18 cellular contexts compared by ENCODE assay signal in genomic region chr4:42644897-42645296, GRCh38. TPM values are rescaled to one million over a fixed set of nuclear protein-coding genes. Genes with fewer than 3 reads are reported as not detected.
DNase-seq lines count a peak whose midpoint lies in the region; ATAC-seq and TF ChIP-seq lines count a peak whose summit lies in the region.
"Had no signal": no experiment of that assay in that cellular context is flagged by ENCODE, and none has a peak within 500 bp of the region (broad histone marks: within the 10 kb centered on the region; RNA-seq: fewer than 3 reads in every experiment).

No MANE protein-coding gene starts in this region.

- H3K27ac ChIP-seq in OCI-LY7 (ENCODE audit: low read depth, low read length, poor library complexity, severe bottlenecking), result peak overlapping the region; percentile 99
- H3K27ac ChIP-seq: Peyer's patch, SK-N-MC had no signal

- CTCF ChIA-PET in OCI-LY7 (lab: Charles Lee; ENCODE audit: unreplicated experiment), result interaction anchor here (2.0 kb wide), 1 partner anchor 12 kb away, joined by 9 read pairs; the partner anchor contains the start of gene ATP8A1

- peaks cover 4% of the 10 kb centered on the region; the same call in 1 of the 2 replicates for H3K9me3 ChIP-seq in OCI-LY7 (ENCODE audit: low read length)
- H3K9me3 ChIP-seq: Peyer's patch had no signal

- no peaks in the 10 kb centered on the region for H4K20me1 ChIP-seq in OCI-LY7 (ENCODE audit: insufficient read depth, low read length)

- peaks cover 45% of the 10 kb centered on the region for H3K4me1 Mint-ChIP-seq in memory B cell

- H3K9me3 Mint-ChIP-seq in memory B cell, result no peaks in the 10 kb centered on the region

- TF ChIP-seq CTCF in GM12865 (IDR thresholded peaks at IDR 0.05; ENCODE audit: insufficient read depth, low read depth, low read length, missing control alignments) (no peak), OCI-LY7 (conservative IDR thresholded peaks at IDR 0.05; ENCODE audit: low read length) (no peak)

- peaks cover 100% of the 10 kb centered on the region for H3K79me2 ChIP-seq in OCI-LY7 (ENCODE audit: insufficient read depth, low read depth, low read length)

- ATAC-seq in memory B cell (ENCODE audit: low read depth) (no peak), HG02763 (IDR thresholded peaks at IDR 0.05; ENCODE audit: unreplicated experiment) (no peak)
- ATAC-seq: HepG2 had no signal

- peak overlapping the region; percentile 97 for H3K27ac Mint-ChIP-seq in memory B cell

- H3K4me1 ChIP-seq in OCI-LY7 (ENCODE audit: insufficient read depth, low read length, poor library complexity, severe bottlenecking), result peaks cover 98% of the 10 kb centered on the region

- BruUV-seq in OCI-LY7 (replicated peaks; lab: Mats Ljungman, UMichigan), result no TSS peak

- H3K36me3 ChIP-seq in OCI-LY7 (ENCODE audit: insufficient read depth, low read length) (peaks cover 19% of the 10 kb centered on the region), H7 (replicated peaks; ENCODE audit: control insufficient read depth, insufficient read depth, low read length) (no peaks in the 10 kb centered on the region)
- H3K36me3 ChIP-seq: Peyer's patch had no signal

- H3K27me3 ChIP-seq in H7 (ENCODE audit: control insufficient read depth, insufficient read depth, low read length), result no peaks in the 10 kb centered on the region
- H3K27me3 ChIP-seq: Peyer's patch had no signal

- no peak for DNase-seq in GM12865 (ENCODE audit: low read depth)
- no peak for DNase-seq in OCI-LY7 (ENCODE audit: low spot score)
- no peak for DNase-seq in memory B cell (ENCODE audit: low spot score in 2 of 2)
- peak; percentile 35 for DNase-seq in superior temporal gyrus (ENCODE audit: extremely low spot score)
- DNase-seq in NCI-H187 (lab: John Stamatoyannopoulos, UW), result no peak
- no peak for DNase-seq in H7
- DNase-seq: ACHN, COR-L47, KG1, MV-4-11, NCI-H187 treated with DMSO at 0.1 percent for 48 hours, NCI-H226, NCI-H524, Peyer's patch, SHP77 had no signal

- peak overlapping the region; percentile 1; the same call in 1 of the 2 replicates for H3K4me3 ChIP-seq in GM12865 (ENCODE audit: low read depth, low read length)
- peak overlapping the region; percentile 65 for H3K4me3 ChIP-seq in OCI-LY7 (ENCODE audit: low read depth, low read length, poor library complexity, severe bottlenecking)
- H3K4me3 ChIP-seq in H7 (ENCODE audit: insufficient read depth, low read depth, low read length), result no peak overlapping the region
- H3K4me3 ChIP-seq: Peyer's patch, SK-N-MC had no signal

- no peaks in the 10 kb centered on the region for H3K27me3 Mint-ChIP-seq in memory B cell

- H2AFZ ChIP-seq in OCI-LY7 (ENCODE audit: low read length), result no peak overlapping the region

- POLR2A ChIA-PET in OCI-LY7 (lab: Charles Lee), result interaction anchor here (0.6 to 9.4 kb wide), 13 partner anchors 8 to 137 kb away, joined by 3 to 132 read pairs (median 9); partner anchors contain the start of gene ATP8A1

- H3K9me2 ChIP-seq in OCI-LY7 (ENCODE audit: insufficient read depth, low read length), result no peaks in the 10 kb centered on the region

- H3K36me3 Mint-ChIP-seq in memory B cell, result no peaks in the 10 kb centered on the region

- peak overlapping the region; percentile 80 for H3K4me2 ChIP-seq in OCI-LY7 (ENCODE audit: low read length)

- intact Hi-C loops in OCI-LY7 (cut with micrococcal nuclease; ENCODE audit: unreplicated experiment), result loop anchor here (5.0 kb wide), 1 partner anchor 1653 kb away; no protein-coding TSS in a partner anchor

- H3K4me3 Mint-ChIP-seq in memory B cell, result no peak overlapping the region

RNA-seq across cellular contexts. Expression of gene ATP8A1, which starts 12.0 kb away (rescaled TPM):
- 76.7 and 80.0 TPM in 2 replicates for total RNA-seq in OCI-LY7 (2014; rRNA removed; shearing (Covaris generic))
- 141 and 149 TPM in 2 replicates for total RNA-seq in OCI-LY7 (2022)
- 3.9 and 7.0 TPM in 2 replicates for total RNA-seq in H7 (2014; rRNA removed; shearing (Covaris generic))
